ENCODE assay signal across 9 cellular contexts in genomic region chr3:13549513-13550256, GRCh38. TPM values are rescaled to one million over a fixed set of nuclear protein-coding genes. Genes with fewer than 3 reads are reported as not detected.
DNase-seq lines count a peak whose midpoint lies in the region; ATAC-seq and TF ChIP-seq lines count a peak whose summit lies in the region.
"Had no signal": no experiment of that assay in that cellular context is flagged by ENCODE, and none has a peak within 500 bp of the region (broad histone marks: within the 10 kb centered on the region; RNA-seq: fewer than 3 reads in every experiment).

No MANE protein-coding gene starts in this region.

- peaks cover 13% of the 10 kb centered on the region for H3K4me1 Mint-ChIP-seq in activated CD4-positive, alpha-beta T cell treated with anti-CD3 and anti-CD28 coated beads for 36 hours
- peaks cover 48% of the 10 kb centered on the region for H3K4me1 Mint-ChIP-seq in activated naive CD8-positive, alpha-beta T cell treated with anti-CD3 and anti-CD28 coated beads, Interleukin-2, amount 50 U/mL, for 24 hours

- peaks cover 3% of the 10 kb centered on the region for H3K36me3 Mint-ChIP-seq in activated CD4-positive, alpha-beta T cell treated with anti-CD3 and anti-CD28 coated beads for 36 hours (ENCODE audit: low read depth)
- no peaks in the 10 kb centered on the region for H3K36me3 Mint-ChIP-seq in activated naive CD8-positive, alpha-beta T cell treated with anti-CD3 and anti-CD28 coated beads, Interleukin-2, amount 50 U/mL, for 24 hours (ENCODE audit: low read depth)

- POLR2A ChIA-PET in activated CD4-positive, alpha-beta T cell treated with anti-CD3 and anti-CD28 coated beads for 36 hours (lab: Charles Lee) = no interaction called here

- no peaks in the 10 kb centered on the region for H3K9me3 ChIP-seq in thoracic aorta

- ATAC-seq in activated CD4-positive, alpha-beta T cell treated with anti-CD3 and anti-CD28 coated beads for 36 hours = no peak
- no peak for ATAC-seq in activated naive CD8-positive, alpha-beta T cell treated with anti-CD3 and anti-CD28 coated beads, Interleukin-2, amount 50 U/mL, for 24 hours
- no peak for ATAC-seq in thoracic aorta (ENCODE audit: insufficient number of reproducible peaks, low FRiP score, low read depth)
- ATAC-seq in HG02798 (IDR thresholded peaks at IDR 0.05; ENCODE audit: poor library complexity, unreplicated experiment) = no peak

- no peaks in the 10 kb centered on the region for H3K36me3 ChIP-seq in thoracic aorta

- no peaks in the 10 kb centered on the region for H3K9me3 Mint-ChIP-seq in activated CD4-positive, alpha-beta T cell treated with anti-CD3 and anti-CD28 coated beads for 36 hours (ENCODE audit: low read depth)
- no peaks in the 10 kb centered on the region for H3K9me3 Mint-ChIP-seq in activated naive CD8-positive, alpha-beta T cell treated with anti-CD3 and anti-CD28 coated beads, Interleukin-2, amount 50 U/mL, for 24 hours

- 51 to 64% methylated on average over 19 to 20 of the region's 21 CpGs for WGBS in lower leg skin, 2 donors

- H3K4me3 ChIP-seq in lower leg skin (ENCODE audit: low read depth, poor library complexity, severe bottlenecking) = peak overlapping the region; percentile 20
- H3K4me3 ChIP-seq in thoracic aorta = peak overlapping the region; percentile 64

- CTCF ChIA-PET in activated CD4-positive, alpha-beta T cell treated with anti-CD3 and anti-CD28 coated beads for 36 hours (lab: Charles Lee) = interaction anchor here (2.9 kb wide), 1 partner anchor 54 kb away, joined by 6 read pairs; no protein-coding TSS in a partner anchor

- TF ChIP-seq CTCF in lower leg skin (IDR thresholded peaks at IDR 0.05) = no peak
- no peak for TF ChIP-seq CTCF in thoracic aorta (IDR thresholded peaks at IDR 0.05)

- H3K27ac ChIP-seq in thoracic aorta = peak overlapping the region; percentile 39 to 61

- peaks cover 7 to 28% of the 10 kb centered on the region in 2 donors for H3K4me1 ChIP-seq in thoracic aorta (ENCODE audit: control insufficient read depth in 1 of 2, low read depth in 2 of 2)

- intact Hi-C loops in activated CD4-positive, alpha-beta T cell treated with anti-CD3 and anti-CD28 coated beads for 36 hours (cut with DNase I, micrococcal nuclease) = no loop called here
- intact Hi-C loops in lower leg skin (cut with DNase I; ENCODE audit: low total_unique reads) = no loop called here

- peaks cover 8% of the 10 kb centered on the region for H3K27me3 ChIP-seq in thoracic aorta (replicated peaks; ENCODE audit: insufficient read depth)
- H3K27me3 ChIP-seq: foreskin keratinocyte had no signal

- no peak overlapping the region for H3K27ac Mint-ChIP-seq in activated CD4-positive, alpha-beta T cell treated with anti-CD3 and anti-CD28 coated beads for 36 hours
- peak overlapping the region; percentile 37 for H3K27ac Mint-ChIP-seq in activated naive CD8-positive, alpha-beta T cell treated with anti-CD3 and anti-CD28 coated beads, Interleukin-2, amount 50 U/mL, for 24 hours

- H3K4me3 Mint-ChIP-seq in activated CD4-positive, alpha-beta T cell treated with anti-CD3 and anti-CD28 coated beads for 36 hours = peak overlapping the region; percentile 10
- H3K4me3 Mint-ChIP-seq in activated naive CD8-positive, alpha-beta T cell treated with anti-CD3 and anti-CD28 coated beads, Interleukin-2, amount 50 U/mL, for 24 hours = peak overlapping the region; percentile 61

- DNase-seq in activated CD4-positive, alpha-beta T cell treated with anti-CD3 and anti-CD28 coated beads for 36 hours = peak; percentile 16
- no peak for DNase-seq in activated CD4-positive, alpha-beta T cell treated with anti-CD3 and anti-CD28 coated beads for 48 hours
- DNase-seq in activated naive CD8-positive, alpha-beta T cell treated with anti-CD3 and anti-CD28 coated beads, Interleukin-2, amount 50 U/mL, for 24 hours = peak; percentile 29
- no peak for DNase-seq in lower leg skin (ENCODE audit: low spot score in 2 of 2)
- DNase-seq in thoracic aorta (ENCODE audit: low spot score) = no peak
- no peak for DNase-seq in NCI-H2029 treated with DMSO at 0.1 percent for 48 hours (lab: John Stamatoyannopoulos, UW)
- no peak for DNase-seq in foreskin melanocyte
- DNase-seq: foreskin keratinocyte had no signal

- peaks cover 35% of the 10 kb centered on the region for H3K27me3 Mint-ChIP-seq in activated CD4-positive, alpha-beta T cell treated with anti-CD3 and anti-CD28 coated beads for 36 hours
- peaks cover 39% of the 10 kb centered on the region for H3K27me3 Mint-ChIP-seq in activated naive CD8-positive, alpha-beta T cell treated with anti-CD3 and anti-CD28 coated beads, Interleukin-2, amount 50 U/mL, for 24 hours

- no peak for TF ChIP-seq POLR2A in lower leg skin (IDR thresholded peaks at IDR 0.05)

RNA-seq across cellular contexts. Expression of gene FBLN2, which starts 0.8 kb away (rescaled TPM):
- under 1 TPM in 1 of 2 experiments, not detected in 1; 0.05 TPM for total RNA-seq in activated CD4-positive, alpha-beta T cell treated with anti-CD3 and anti-CD28 coated beads for 36 hours
- total RNA-seq in lower leg skin (100 to 1,000 TPM in 1 of 4 donors, 10 to 100 TPM in 3; 40.1 to 153 (median 64.0) TPM), thoracic aorta (100 to 1,000 TPM; 233 to 328 TPM)

Comparison
In these comparisons a context has a peak if more than half of its experiments do, and no peak if none do; other contexts are left out.
1. DNase-seq: peak in activated CD4-positive, alpha-beta T cell treated with anti-CD3 and anti-CD28 coated beads for 36 hours (single experiment) and activated naive CD8-positive, alpha-beta T cell treated with anti-CD3 and anti-CD28 coated beads, Interleukin-2, amount 50 U/mL, for 24 hours (single experiment); none in activated CD4-positive, alpha-beta T cell treated with anti-CD3 and anti-CD28 coated beads for 48 hours (single experiment), lower leg skin (0 of 2), thoracic aorta (single experiment), NCI-H2029 treated with DMSO at 0.1 percent for 48 hours (single experiment) and foreskin melanocyte (single experiment).
2. RNA of gene FBLN2, which starts 0.8 kb away (total RNA-seq): 233 to 328 TPM in thoracic aorta and 40.1 to 153 TPM in lower leg skin; 0.05 TPM in activated CD4-positive, alpha-beta T cell treated with anti-CD3 and anti-CD28 coated beads for 36 hours; every median in the first group is over 10 times any median in the second.